ENCODE assay signal across 1 cellular context in genomic region chr1:207751790-207752455, GRCh38.
TF ChIP-seq lines count a peak whose summit lies in the region.

CD46 (plus strand) TSS chr1:207752054; CDS start chr1:207752213, 159 bp downstream.

TF ChIP-seq in K562, 482 proteins besides CTCF, POLR2A, EP300 and RAD21 (continued from another document and continues in another):
- TF ChIP-seq MNT (conservative IDR thresholded peaks at IDR 0.05) (peak; percentile 68 to 85), ZNF41 (CRISPR knock-in tag; conservative IDR thresholded peaks at IDR 0.05) (no peak), STAT5A (IDR thresholded peaks at IDR 0.05; ENCODE audit: borderline replicate concordance, low read length) (peak; percentile 29; the same call in 1 of the 2 replicates), NR1H2 (CRISPR knock-in tag; IDR thresholded peaks at IDR 0.05) (no peak), EHMT2 (IDR thresholded peaks at IDR 0.05) (no peak), ZNF165 (CRISPR knock-in tag; IDR thresholded peaks at IDR 0.05; ENCODE audit: borderline replicate concordance) (no peak), CHD7 (IDR thresholded peaks at IDR 0.05; ENCODE audit: low read depth, low read length) (no peak), OTX1 (CRISPR knock-in tag; IDR thresholded peaks at IDR 0.05) (peak; percentile 58; the same call in 1 of the 2 replicates), RNF2 (IDR thresholded peaks at IDR 0.05) (no peak; the same call in 1 of the 2 replicates), ARID3A (IDR thresholded peaks at IDR 0.05; ENCODE audit: borderline replicate concordance, low read depth, low read length) (no peak), ZFP91 (CRISPR knock-in tag; IDR thresholded peaks at IDR 0.05) (no peak), ZNF780A (CRISPR knock-in tag; IDR thresholded peaks at IDR 0.05) (no peak), SMARCE1 (IDR thresholded peaks at IDR 0.05) (no peak), ZNF696 (CRISPR knock-in tag; conservative IDR thresholded peaks at IDR 0.05) (no peak), ZNF347 (CRISPR knock-in tag; IDR thresholded peaks at IDR 0.05; ENCODE audit: low read depth) (no peak), JUN (IDR thresholded peaks at IDR 0.05; ENCODE audit: borderline replicate concordance, low read depth, low read length) (no peak; the same call in 1 of the 2 replicates), JUN (CRISPR knock-in tag; IDR thresholded peaks at IDR 0.05; ENCODE audit: borderline replicate concordance) (no peak; the same call in 1 of the 2 replicates), NCOA6 (IDR thresholded peaks at IDR 0.05) (no peak), MLX (CRISPR knock-in tag; conservative IDR thresholded peaks at IDR 0.05) (no peak), XRCC4 (IDR thresholded peaks at IDR 0.05; ENCODE audit: extremely low read depth, insufficient read depth, insufficient read length) (no peak), CHCHD3 (CRISPR knock-in tag; IDR thresholded peaks at IDR 0.05) (0 out of 2 replicates have a peak, but pooled peaks have one; percentile 53), ELK3 (CRISPR knock-in tag; IDR thresholded peaks at IDR 0.05) (0 out of 2 replicates have a peak, but pooled peaks have one; percentile 2), HIVEP1 (CRISPR knock-in tag; IDR thresholded peaks at IDR 0.05) (no peak), BRD4 (IDR thresholded peaks at IDR 0.05) (no peak), CLOCK (CRISPR knock-in tag; IDR thresholded peaks at IDR 0.05; ENCODE audit: borderline replicate concordance) (no peak), POLR2B (IDR thresholded peaks at IDR 0.05; ENCODE audit: low read depth, partially characterized antibody) (peak; percentile 90), PHB2 (IDR thresholded peaks at IDR 0.05; ENCODE audit: low read depth) (no peak), ZFX (CRISPR knock-in tag; IDR thresholded peaks at IDR 0.05) (peak; percentile 93), NCOA4 (IDR thresholded peaks at IDR 0.05; ENCODE audit: partially characterized antibody) (no peak), TSHZ1 (CRISPR knock-in tag; IDR thresholded peaks at IDR 0.05) (no peak), NFYB (IDR thresholded peaks at IDR 0.05; ENCODE audit: extremely low read depth, insufficient read length) (peak; percentile 91), ZFP30 (CRISPR knock-in tag; IDR thresholded peaks at IDR 0.05; ENCODE audit: borderline replicate concordance) (no peak), RBM34 (IDR thresholded peaks at IDR 0.05; ENCODE audit: borderline replicate concordance, insufficient read depth, low read length) (no peak)
